1 cellular context compared by ENCODE assay signal in genomic region chr20:10483691-10484090, GRCh38.
TF ChIP-seq lines count a peak whose summit lies in the region.

No MANE protein-coding gene starts in this region.

TF ChIP-seq in endothelial cell of umbilical vein, 7 proteins besides CTCF, POLR2A, EP300 and RAD21 (continued from another document):
- TF ChIP-seq MAX (IDR thresholded peaks at IDR 0.05; ENCODE audit: insufficient read depth, insufficient read length) = no peak
- TF ChIP-seq EZH2 (IDR thresholded peaks at IDR 0.05; ENCODE audit: borderline replicate concordance, low read depth, low read length, severe bottlenecking) = no peak
- no peak for TF ChIP-seq JUN (IDR thresholded peaks at IDR 0.05; ENCODE audit: borderline replicate concordance, insufficient read depth, insufficient read length, low read depth)
- no peak for TF ChIP-seq MYC (IDR thresholded peaks at IDR 0.05; ENCODE audit: low read depth, low read length)
- TF ChIP-seq POLR2AphosphoS5 (IDR thresholded peaks at IDR 0.05; ENCODE audit: insufficient read depth, low read depth, low read length) = no peak
